ENCODE assay signal across 36 cellular contexts in genomic region chr7:73354196-73354595, GRCh38. TPM values are rescaled to one million over a fixed set of nuclear protein-coding genes. Genes with fewer than 3 reads are reported as not detected.
"Had no signal": no experiment of that assay in that cellular context is flagged by ENCODE, and none has a peak within 500 bp of the region (broad histone marks: within the 10 kb centered on the region; RNA-seq: fewer than 3 reads in every experiment).

No MANE protein-coding gene starts in this region.

- FAIRE-seq: RCC 7860 had no signal

- H2AFZ ChIP-seq: PC-9 had no signal

- H3K4me2 ChIP-seq: PC-9 had no signal

- H3K27me3 ChIP-seq: brain microvascular endothelial cell, MG63 had no signal

- H3K27ac ChIP-seq: brain microvascular endothelial cell, PC-9, RWPE1, WERI-Rb-1 had no signal

- H3K4me3 ChIP-seq: MG63, PC-9 had no signal

- H3K4me1 Mint-ChIP-seq: activated CD4-positive, alpha-beta memory T cell treated with anti-CD3 and anti-CD28 coated beads, Interleukin-2, amount 10 ng/mL, durations not matched to agents 7 days and 5 days had no signal

- H3K27ac Mint-ChIP-seq: activated CD4-positive, alpha-beta memory T cell treated with anti-CD3 and anti-CD28 coated beads, Interleukin-2, amount 10 ng/mL, durations not matched to agents 7 days and 5 days; activated CD8-positive, alpha-beta memory T cell treated with anti-CD3 and anti-CD28 coated beads, Interleukin-2, amount 10 ng/mL, durations not matched to agents 7 days and 5 days; activated naive CD8-positive, alpha-beta T cell treated with anti-CD3 and anti-CD28 coated beads for 36 hours had no signal

- H3K36me3 ChIP-seq: brain microvascular endothelial cell, MG63, WERI-Rb-1 had no signal

- ATAC-seq: activated CD8-positive, alpha-beta memory T cell treated with anti-CD3 and anti-CD28 coated beads, Interleukin-2, amount 10 ng/mL, durations not matched to agents 7 days and 5 days; Right ventricle myocardium inferior had no signal

- DNase-seq: activated CD4-positive, alpha-beta memory T cell treated with anti-CD3 and anti-CD28 coated beads, Interleukin-2, amount 10 ng/mL, durations not matched to agents 7 days and 5 days; activated CD4-positive, alpha-beta T cell treated with anti-CD3 and anti-CD28 coated beads for 1 hour; activated CD4-positive, alpha-beta T cell treated with anti-CD3 and anti-CD28 coated beads for 48 hours; activated CD4-positive, CD25-positive, alpha-beta regulatory T cell; activated CD8-positive, alpha-beta memory T cell treated with anti-CD3 and anti-CD28 coated beads for 24 hours; activated CD8-positive, alpha-beta memory T cell treated with anti-CD3 and anti-CD28 coated beads, Interleukin-2, amount 10 ng/mL, durations not matched to agents 7 days and 5 days; activated CD8-positive, alpha-beta memory T cell treated with anti-CD3 and anti-CD28 coated beads, Interleukin-2, amount 50 U/mL, for 48 hours; activated effector memory CD4-positive, alpha-beta T cell treated with anti-CD3 and anti-CD28 coated beads, Interleukin-2, amount 50 U/mL, for 16 hours; activated naive CD4-positive, alpha-beta T cell; activated naive CD4-positive, alpha-beta T cell treated with anti-CD3 and anti-CD28 coated beads, Interleukin-2, amount 50 U/mL, for 16 hours; activated naive CD8-positive, alpha-beta T cell treated with anti-CD3 and anti-CD28 coated beads for 36 hours; activated T-cell treated with anti-CD3 and anti-CD28 coated beads, Interleukin-2, amount 50 U/mL, for 48 hours; amniotic stem cell; brain microvascular endothelial cell; central memory CD4-positive, alpha-beta T cell; Karpas-422; MG63; NCI-H1048; NCI-H1105 treated with DMSO at 0.1 percent for 48 hours; NCI-H1436; NCI-H1694; NCI-H2029; NCI-H526; NCI-H748 treated with DMSO at 0.1 percent for 48 hours; NK-92 treated with Interleukin-12 subunit alpha and Interleukin-12 subunit beta, amount 100 ng/mL, for 24 hours; PC-9; SW 1271; T-helper 1 cell; T1000; WERI-Rb-1 had no signal

- H3K9me3 ChIP-seq: MG63 had no signal

- H3K4me3 Mint-ChIP-seq: activated CD4-positive, alpha-beta memory T cell treated with anti-CD3 and anti-CD28 coated beads, Interleukin-2, amount 10 ng/mL, durations not matched to agents 7 days and 5 days; activated CD8-positive, alpha-beta memory T cell treated with anti-CD3 and anti-CD28 coated beads, Interleukin-2, amount 10 ng/mL, durations not matched to agents 7 days and 5 days; activated naive CD8-positive, alpha-beta T cell treated with anti-CD3 and anti-CD28 coated beads for 36 hours had no signal

- H3K36me3 Mint-ChIP-seq: activated CD8-positive, alpha-beta memory T cell treated with anti-CD3 and anti-CD28 coated beads, Interleukin-2, amount 10 ng/mL, durations not matched to agents 7 days and 5 days; activated naive CD8-positive, alpha-beta T cell treated with anti-CD3 and anti-CD28 coated beads for 36 hours had no signal

- H3K9me3 Mint-ChIP-seq: activated CD4-positive, alpha-beta memory T cell treated with anti-CD3 and anti-CD28 coated beads, Interleukin-2, amount 10 ng/mL, durations not matched to agents 7 days and 5 days; activated naive CD8-positive, alpha-beta T cell treated with anti-CD3 and anti-CD28 coated beads for 36 hours had no signal

RNA-seq across cellular contexts. Expression of gene FKBP6, which starts 26.2 kb away (rescaled TPM):
- total RNA-seq: activated CD4-positive, alpha-beta memory T cell treated with anti-CD3 and anti-CD28 coated beads, Interleukin-2, amount 10 ng/mL, durations not matched to agents 7 days and 5 days; activated CD8-positive, alpha-beta memory T cell treated with anti-CD3 and anti-CD28 coated beads, Interleukin-2, amount 10 ng/mL, durations not matched to agents 7 days and 5 days; activated naive CD8-positive, alpha-beta T cell treated with anti-CD3 and anti-CD28 coated beads for 36 hours; aorta; OCI-LY7; PC-9; Right ventricle myocardium inferior; T-helper 2 cell treated with Interferon-gamma antibody and Interleukin-4, amounts not matched to agents 100 ng/mL and 5 ng/mL, for 36 hours had no signal

RNA-seq across cellular contexts. Expression of gene TRIM50, which starts 26.3 kb away (rescaled TPM):
- total RNA-seq: activated CD4-positive, alpha-beta memory T cell treated with anti-CD3 and anti-CD28 coated beads, Interleukin-2, amount 10 ng/mL, durations not matched to agents 7 days and 5 days; activated CD8-positive, alpha-beta memory T cell treated with anti-CD3 and anti-CD28 coated beads, Interleukin-2, amount 10 ng/mL, durations not matched to agents 7 days and 5 days; activated naive CD8-positive, alpha-beta T cell treated with anti-CD3 and anti-CD28 coated beads for 36 hours; PC-9; T-helper 2 cell treated with Interferon-gamma antibody and Interleukin-4, amounts not matched to agents 100 ng/mL and 5 ng/mL, for 36 hours had no signal
